1 cellular context compared by ENCODE assay signal in the genomic region with DNA sequence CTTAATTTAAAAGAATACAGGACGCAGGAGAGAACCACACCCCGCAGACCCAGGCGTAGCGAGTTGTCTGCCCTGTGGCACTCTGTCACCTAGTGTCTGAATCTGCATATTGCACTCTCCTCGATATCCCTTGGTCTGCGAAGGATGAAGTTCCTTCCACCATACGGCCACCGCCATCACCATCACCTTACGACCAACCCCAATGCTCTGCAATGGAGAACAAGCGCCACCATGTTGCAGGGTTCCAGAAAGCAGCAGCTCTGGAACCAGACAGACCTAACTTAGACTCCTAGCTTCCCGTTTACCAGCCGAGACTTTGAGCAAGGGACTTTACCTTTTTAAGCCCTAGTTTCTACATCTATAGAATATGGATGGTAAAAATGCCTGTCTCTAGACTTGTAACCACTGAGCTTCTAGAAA.
A peak's percentile ranks its signal among the peaks of the same experiment; 100 is the strongest.
TF ChIP-seq lines count a peak whose summit lies in the region.

No MANE protein-coding gene starts in this region.

TF ChIP-seq in HepG2, 621 proteins besides CTCF, POLR2A, EP300 and RAD21 (continued from another document and continues in another):
- TF ChIP-seq, protein P1, sequence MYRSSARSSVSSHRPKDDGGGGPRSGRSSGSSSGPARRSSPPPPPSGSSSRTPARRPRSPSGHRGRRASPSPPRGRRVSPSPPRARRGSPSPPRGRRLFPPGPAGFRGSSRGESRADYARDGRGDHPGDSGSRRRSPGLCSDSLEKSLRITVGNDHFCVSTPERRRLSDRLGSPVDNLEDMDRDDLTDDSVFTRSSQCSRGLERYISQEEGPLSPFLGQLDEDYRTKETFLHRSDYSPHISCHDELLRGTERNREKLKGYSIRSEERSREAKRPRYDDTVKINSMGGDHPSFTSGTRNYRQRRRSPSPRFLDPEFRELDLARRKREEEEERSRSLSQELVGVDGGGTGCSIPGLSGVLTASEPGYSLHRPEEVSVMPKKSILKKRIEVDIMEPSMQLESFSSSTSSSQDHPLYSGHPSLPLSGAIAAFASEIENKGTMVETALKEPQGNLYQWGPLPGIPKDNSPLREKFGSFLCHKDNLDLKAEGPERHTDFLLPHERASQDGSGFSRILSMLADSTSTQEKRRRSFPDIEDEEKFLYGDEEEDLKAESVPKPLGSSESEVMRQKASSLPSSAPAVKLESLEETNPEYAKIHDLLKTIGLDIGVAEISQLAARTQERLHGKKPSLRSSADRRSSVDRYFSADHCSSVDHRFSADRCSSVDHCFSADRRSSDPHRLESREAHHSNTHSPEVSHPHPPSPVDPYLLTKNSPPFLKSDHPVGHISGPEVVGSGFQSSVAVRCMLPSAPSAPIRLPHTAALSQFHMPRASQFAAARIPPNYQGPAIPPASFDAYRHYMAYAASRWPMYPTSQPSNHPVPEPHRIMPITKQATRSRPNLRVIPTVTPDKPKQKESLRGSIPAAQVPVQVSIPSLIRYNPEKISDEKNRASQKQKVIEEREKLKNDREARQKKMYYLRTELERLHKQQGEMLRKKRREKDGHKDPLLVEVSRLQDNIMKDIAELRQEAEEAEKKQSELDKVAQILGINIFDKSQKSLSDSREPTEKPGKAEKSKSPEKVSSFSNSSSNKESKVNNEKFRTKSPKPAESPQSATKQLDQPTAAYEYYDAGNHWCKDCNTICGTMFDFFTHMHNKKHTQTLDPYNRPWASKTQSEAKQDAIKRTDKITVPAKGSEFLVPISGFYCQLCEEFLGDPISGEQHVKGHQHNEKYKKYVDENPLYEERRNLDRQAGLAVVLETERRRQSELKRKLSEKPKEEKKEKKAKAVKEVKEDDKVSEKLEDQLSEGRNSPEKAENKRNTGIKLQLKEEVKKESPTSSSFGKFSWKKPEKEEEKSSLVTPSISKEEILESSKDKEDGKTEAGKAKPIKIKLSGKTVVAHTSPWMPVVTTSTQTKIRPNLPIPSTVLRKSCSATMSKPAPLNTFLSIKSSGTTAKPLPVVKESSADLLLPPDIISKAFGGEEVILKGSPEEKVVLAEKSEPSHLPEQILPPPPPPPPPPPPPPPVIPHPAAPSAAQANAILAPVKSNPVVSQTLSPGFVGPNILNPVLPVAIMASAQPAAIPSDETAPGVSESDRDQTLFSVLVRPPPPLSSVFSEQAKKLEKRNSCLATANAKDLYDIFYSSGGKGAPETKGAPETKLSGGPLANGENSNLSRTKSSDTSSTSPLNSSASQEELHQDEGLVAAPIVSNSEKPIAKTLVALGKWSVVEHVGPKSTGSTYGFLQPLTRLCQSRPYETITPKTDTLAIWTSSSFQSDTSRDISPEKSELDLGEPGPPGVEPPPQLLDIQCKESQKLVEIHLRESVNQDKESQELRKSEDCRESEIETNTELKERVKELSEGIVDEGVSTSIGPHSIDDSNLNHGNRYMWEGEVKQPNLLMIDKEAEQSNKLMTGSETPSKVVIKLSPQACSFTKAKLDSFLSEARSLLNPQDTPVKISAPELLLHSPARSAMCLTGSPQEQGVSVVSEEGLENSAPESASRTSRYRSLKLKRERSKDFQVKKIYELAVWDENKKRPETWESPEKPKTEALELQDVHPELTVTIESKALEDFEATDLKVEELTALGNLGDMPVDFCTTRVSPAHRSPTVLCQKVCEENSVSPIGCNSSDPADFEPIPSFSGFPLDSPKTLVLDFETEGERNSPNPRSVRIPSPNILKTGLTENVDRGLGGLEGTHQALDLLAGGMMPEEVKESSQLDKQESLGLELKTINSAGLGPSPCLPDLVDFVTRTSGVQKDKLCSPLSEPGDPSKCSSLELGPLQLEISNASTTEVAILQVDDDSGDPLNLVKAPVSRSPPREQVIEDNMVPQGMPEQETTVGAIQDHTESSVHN (CRISPR knock-in tag; IDR thresholded peaks at IDR 0.05), result peak; percentile 49; the same call in 1 of the 2 replicates
- TF ChIP-seq TBX2 (CRISPR knock-in tag; IDR thresholded peaks at IDR 0.05; ENCODE audit: borderline replicate concordance) (peak; percentile 20; the same call in 1 of the 2 replicates), SAP130 (CRISPR knock-in tag; IDR thresholded peaks at IDR 0.05; ENCODE audit: low read depth) (peak; percentile 22; the same call in 1 of the 2 replicates), ZNF230 (CRISPR knock-in tag; IDR thresholded peaks at IDR 0.05) (0 out of 2 replicates have a peak, but pooled peaks have one; percentile 61), SPEN (CRISPR knock-in tag; IDR thresholded peaks at IDR 0.05; ENCODE audit: low read depth) (peak; percentile 52; the same call in 1 of the 2 replicates), STAG1 (CRISPR knock-in tag; IDR thresholded peaks at IDR 0.05) (peak; percentile 99), ZNF879 (CRISPR knock-in tag; IDR thresholded peaks at IDR 0.05) (no peak), ZFP1 (CRISPR knock-in tag; IDR thresholded peaks at IDR 0.05) (0 out of 2 replicates have a peak, but pooled peaks have one; percentile 27), GTF3A (CRISPR knock-in tag; conservative IDR thresholded peaks at IDR 0.05) (no peak), FOSL2 (CRISPR knock-in tag; IDR thresholded peaks at IDR 0.05) (0 out of 2 replicates have a peak, but pooled peaks have one; percentile 9), ZNF501 (CRISPR knock-in tag; IDR thresholded peaks at IDR 0.05) (peak; percentile 73), SOX6 (IDR thresholded peaks at IDR 0.05) (no peak), SOX6 (CRISPR knock-in tag; IDR thresholded peaks at IDR 0.05) (peak; percentile 25; the same call in 1 of the 2 replicates), JDP2 (CRISPR knock-in tag; IDR thresholded peaks at IDR 0.05; ENCODE audit: borderline replicate concordance) (no peak), SMC3 (IDR thresholded peaks at IDR 0.05; ENCODE audit: low read length) (peak; percentile 98), ZFX (CRISPR knock-in tag; IDR thresholded peaks at IDR 0.05; ENCODE audit: low read depth) (peak; percentile 22; the same call in 1 of the 2 replicates), ZSCAN12 (CRISPR knock-in tag; IDR thresholded peaks at IDR 0.05) (no peak), MATR3 (CRISPR knock-in tag; IDR thresholded peaks at IDR 0.05) (no peak), MIER3 (CRISPR knock-in tag; IDR thresholded peaks at IDR 0.05; ENCODE audit: borderline replicate concordance) (0 out of 2 replicates have a peak, but pooled peaks have one; percentile 24), ZNF775 (CRISPR knock-in tag; IDR thresholded peaks at IDR 0.05; ENCODE audit: borderline replicate concordance) (no peak), NFKBIZ (CRISPR knock-in tag; IDR thresholded peaks at IDR 0.05) (no peak), MXD4 (CRISPR knock-in tag; IDR thresholded peaks at IDR 0.05) (0 out of 2 replicates have a peak, but pooled peaks have one; percentile 35), ZNF331 (CRISPR knock-in tag; IDR thresholded peaks at IDR 0.05) (peak; percentile 46; the same call in 1 of the 2 replicates), GATAD2A (CRISPR knock-in tag; IDR thresholded peaks at IDR 0.05) (peak; percentile 29; the same call in 1 of the 2 replicates), KDM5B (CRISPR knock-in tag; IDR thresholded peaks at IDR 0.05; ENCODE audit: borderline replicate concordance) (peak; percentile 44; the same call in 1 of the 2 replicates), ELF3 (CRISPR knock-in tag; IDR thresholded peaks at IDR 0.05) (peak; percentile 59), SIX4 (CRISPR knock-in tag; IDR thresholded peaks at IDR 0.05) (no peak), SOX5 (CRISPR knock-in tag; IDR thresholded peaks at IDR 0.05; ENCODE audit: borderline replicate concordance) (peak; percentile 50; the same call in 1 of the 2 replicates)
- TF ChIP-seq, protein P2, sequence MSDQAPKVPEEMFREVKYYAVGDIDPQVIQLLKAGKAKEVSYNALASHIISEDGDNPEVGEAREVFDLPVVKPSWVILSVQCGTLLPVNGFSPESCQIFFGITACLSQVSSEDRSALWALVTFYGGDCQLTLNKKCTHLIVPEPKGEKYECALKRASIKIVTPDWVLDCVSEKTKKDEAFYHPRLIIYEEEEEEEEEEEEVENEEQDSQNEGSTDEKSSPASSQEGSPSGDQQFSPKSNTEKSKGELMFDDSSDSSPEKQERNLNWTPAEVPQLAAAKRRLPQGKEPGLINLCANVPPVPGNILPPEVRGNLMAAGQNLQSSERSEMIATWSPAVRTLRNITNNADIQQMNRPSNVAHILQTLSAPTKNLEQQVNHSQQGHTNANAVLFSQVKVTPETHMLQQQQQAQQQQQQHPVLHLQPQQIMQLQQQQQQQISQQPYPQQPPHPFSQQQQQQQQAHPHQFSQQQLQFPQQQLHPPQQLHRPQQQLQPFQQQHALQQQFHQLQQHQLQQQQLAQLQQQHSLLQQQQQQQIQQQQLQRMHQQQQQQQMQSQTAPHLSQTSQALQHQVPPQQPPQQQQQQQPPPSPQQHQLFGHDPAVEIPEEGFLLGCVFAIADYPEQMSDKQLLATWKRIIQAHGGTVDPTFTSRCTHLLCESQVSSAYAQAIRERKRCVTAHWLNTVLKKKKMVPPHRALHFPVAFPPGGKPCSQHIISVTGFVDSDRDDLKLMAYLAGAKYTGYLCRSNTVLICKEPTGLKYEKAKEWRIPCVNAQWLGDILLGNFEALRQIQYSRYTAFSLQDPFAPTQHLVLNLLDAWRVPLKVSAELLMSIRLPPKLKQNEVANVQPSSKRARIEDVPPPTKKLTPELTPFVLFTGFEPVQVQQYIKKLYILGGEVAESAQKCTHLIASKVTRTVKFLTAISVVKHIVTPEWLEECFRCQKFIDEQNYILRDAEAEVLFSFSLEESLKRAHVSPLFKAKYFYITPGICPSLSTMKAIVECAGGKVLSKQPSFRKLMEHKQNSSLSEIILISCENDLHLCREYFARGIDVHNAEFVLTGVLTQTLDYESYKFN (CRISPR knock-in tag; conservative IDR thresholded peaks at IDR 0.05), result peak; percentile 20; the same call in 1 of the 2 replicates
- TF ChIP-seq, protein P3, sequence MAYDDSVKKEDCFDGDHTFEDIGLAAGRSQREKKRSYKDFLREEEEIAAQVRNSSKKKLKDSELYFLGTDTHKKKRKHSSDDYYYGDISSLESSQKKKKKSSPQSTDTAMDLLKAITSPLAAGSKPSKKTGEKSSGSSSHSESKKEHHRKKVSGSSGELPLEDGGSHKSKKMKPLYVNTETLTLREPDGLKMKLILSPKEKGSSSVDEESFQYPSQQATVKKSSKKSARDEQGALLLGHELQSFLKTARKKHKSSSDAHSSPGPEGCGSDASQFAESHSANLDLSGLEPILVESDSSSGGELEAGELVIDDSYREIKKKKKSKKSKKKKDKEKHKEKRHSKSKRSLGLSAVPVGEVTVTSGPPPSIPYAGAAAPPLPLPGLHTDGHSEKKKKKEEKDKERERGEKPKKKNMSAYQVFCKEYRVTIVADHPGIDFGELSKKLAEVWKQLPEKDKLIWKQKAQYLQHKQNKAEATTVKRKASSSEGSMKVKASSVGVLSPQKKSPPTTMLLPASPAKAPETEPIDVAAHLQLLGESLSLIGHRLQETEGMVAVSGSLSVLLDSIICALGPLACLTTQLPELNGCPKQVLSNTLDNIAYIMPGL (CRISPR knock-in tag; IDR thresholded peaks at IDR 0.05; ENCODE audit: borderline replicate concordance in 1 of 2, low read depth in 1 of 2), result peak; percentile 66 to 72; a peak in 3 of 4 replicates
- TF ChIP-seq, protein P4, sequence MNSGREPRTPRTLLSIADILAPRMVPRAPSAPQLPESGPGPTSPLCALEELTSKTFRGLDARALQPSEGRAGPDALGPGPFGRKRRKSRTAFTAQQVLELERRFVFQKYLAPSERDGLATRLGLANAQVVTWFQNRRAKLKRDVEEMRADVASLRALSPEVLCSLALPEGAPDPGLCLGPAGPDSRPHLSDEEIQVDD (CRISPR knock-in tag; IDR thresholded peaks at IDR 0.05; ENCODE audit: borderline replicate concordance), result no peak
- TF ChIP-seq, protein P5, sequence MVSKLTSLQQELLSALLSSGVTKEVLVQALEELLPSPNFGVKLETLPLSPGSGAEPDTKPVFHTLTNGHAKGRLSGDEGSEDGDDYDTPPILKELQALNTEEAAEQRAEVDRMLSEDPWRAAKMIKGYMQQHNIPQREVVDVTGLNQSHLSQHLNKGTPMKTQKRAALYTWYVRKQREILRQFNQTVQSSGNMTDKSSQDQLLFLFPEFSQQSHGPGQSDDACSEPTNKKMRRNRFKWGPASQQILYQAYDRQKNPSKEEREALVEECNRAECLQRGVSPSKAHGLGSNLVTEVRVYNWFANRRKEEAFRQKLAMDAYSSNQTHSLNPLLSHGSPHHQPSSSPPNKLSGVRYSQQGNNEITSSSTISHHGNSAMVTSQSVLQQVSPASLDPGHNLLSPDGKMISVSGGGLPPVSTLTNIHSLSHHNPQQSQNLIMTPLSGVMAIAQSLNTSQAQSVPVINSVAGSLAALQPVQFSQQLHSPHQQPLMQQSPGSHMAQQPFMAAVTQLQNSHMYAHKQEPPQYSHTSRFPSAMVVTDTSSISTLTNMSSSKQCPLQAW (CRISPR knock-in tag; IDR thresholded peaks at IDR 0.05), result peak; percentile 66; the same call in 1 of the 2 replicates
- TF ChIP-seq, protein P6, sequence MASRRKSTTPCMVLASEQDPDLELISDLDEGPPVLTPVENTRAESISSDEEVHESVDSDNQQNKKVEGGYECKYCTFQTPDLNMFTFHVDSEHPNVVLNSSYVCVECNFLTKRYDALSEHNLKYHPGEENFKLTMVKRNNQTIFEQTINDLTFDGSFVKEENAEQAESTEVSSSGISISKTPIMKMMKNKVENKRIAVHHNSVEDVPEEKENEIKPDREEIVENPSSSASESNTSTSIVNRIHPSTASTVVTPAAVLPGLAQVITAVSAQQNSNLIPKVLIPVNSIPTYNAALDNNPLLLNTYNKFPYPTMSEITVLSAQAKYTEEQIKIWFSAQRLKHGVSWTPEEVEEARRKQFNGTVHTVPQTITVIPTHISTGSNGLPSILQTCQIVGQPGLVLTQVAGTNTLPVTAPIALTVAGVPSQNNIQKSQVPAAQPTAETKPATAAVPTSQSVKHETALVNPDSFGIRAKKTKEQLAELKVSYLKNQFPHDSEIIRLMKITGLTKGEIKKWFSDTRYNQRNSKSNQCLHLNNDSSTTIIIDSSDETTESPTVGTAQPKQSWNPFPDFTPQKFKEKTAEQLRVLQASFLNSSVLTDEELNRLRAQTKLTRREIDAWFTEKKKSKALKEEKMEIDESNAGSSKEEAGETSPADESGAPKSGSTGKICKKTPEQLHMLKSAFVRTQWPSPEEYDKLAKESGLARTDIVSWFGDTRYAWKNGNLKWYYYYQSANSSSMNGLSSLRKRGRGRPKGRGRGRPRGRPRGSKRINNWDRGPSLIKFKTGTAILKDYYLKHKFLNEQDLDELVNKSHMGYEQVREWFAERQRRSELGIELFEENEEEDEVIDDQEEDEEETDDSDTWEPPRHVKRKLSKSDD (CRISPR knock-in tag; IDR thresholded peaks at IDR 0.05; ENCODE audit: low read depth), result 0 out of 2 replicates have a peak, but pooled peaks have one; percentile 60
- TF ChIP-seq, protein P7, sequence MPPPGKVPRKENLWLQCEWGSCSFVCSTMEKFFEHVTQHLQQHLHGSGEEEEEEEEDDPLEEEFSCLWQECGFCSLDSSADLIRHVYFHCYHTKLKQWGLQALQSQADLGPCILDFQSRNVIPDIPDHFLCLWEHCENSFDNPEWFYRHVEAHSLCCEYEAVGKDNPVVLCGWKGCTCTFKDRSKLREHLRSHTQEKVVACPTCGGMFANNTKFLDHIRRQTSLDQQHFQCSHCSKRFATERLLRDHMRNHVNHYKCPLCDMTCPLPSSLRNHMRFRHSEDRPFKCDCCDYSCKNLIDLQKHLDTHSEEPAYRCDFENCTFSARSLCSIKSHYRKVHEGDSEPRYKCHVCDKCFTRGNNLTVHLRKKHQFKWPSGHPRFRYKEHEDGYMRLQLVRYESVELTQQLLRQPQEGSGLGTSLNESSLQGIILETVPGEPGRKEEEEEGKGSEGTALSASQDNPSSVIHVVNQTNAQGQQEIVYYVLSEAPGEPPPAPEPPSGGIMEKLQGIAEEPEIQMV (CRISPR knock-in tag; IDR thresholded peaks at IDR 0.05; ENCODE audit: low read depth), result peak; percentile 89
